Comparison of ENCODE assay signal across 8 cellular contexts in the genomic region with DNA sequence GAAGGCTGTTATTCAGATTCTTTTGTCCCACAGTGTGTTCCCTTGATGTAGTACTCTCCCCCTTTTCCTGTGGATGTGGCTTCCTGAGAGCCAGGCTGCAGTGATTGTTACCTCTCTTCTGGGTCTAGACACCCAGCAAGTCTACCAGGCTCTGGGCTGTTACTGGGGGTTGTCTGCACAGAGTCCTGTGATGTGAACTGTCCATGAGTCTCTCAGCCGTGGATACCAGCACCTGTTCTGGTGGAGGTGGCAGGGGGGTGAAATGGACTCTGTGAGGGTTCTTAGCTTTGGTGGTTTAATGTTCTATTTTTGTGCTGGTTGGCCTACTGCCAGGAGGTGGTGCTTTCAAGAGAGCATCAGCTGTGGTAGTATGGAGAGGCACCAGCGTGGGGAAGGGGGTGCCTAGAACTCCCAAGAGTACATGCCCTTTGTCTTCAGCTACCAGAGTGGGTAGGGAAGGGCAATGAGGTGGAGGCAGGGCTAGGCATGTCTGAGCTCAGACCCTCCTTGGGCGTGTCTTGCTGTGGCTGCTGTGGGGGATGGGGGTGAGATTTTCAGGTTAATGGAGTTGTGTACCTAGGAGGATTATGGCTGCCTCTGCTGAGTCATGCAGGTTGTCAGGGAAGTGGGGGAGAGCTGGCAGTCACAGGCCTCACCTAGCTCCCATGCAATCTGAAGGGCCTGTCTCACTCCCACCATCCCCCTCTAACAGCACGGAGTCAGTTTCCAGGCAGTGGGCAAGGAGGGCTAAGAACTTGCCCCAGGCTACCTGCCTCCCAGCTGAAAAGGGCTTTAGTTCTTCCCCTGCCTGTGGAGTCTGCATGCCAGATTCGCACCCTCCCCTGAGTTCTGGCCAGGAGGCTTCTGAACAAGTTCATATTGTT.
DNase-seq lines count a peak whose midpoint lies in the region; ATAC-seq, FAIRE-seq and TF ChIP-seq lines count a peak whose summit lies in the region.
"Not testable (repeated sequence)": the region's sequence is repeated elsewhere in the genome, so short reads cannot be mapped to it uniquely, and the experiment has no call there.

No MANE protein-coding gene starts in this region.

- H3K9me3 ChIP-seq in MM.1S (replicated peaks; ENCODE audit: insufficient read depth, low read length); H1 (ENCODE audit: insufficient read depth in 2 of 2, low read depth in 1 of 2, low read length in 1 of 2); small intestine (ENCODE audit: control insufficient read depth, low read depth): not testable (repeated sequence)

- not testable (repeated sequence) for H3K4me3 Mint-ChIP-seq in Calu3 (ENCODE audit: low read depth, unreplicated experiment); GM23338

- peak; percentile 35; the same call in 1 of the 2 replicates for TF ChIP-seq POLR2A in Raji (IDR thresholded peaks at IDR 0.05; ENCODE audit: insufficient read depth, low read depth, low read length)
- TF ChIP-seq POLR2A in H1 (IDR thresholded peaks at IDR 0.05; ENCODE audit: control extremely low read depth in 1 of 2, low read depth in 2 of 2, low read length in 2 of 2), result not testable (repeated sequence)

- not testable (repeated sequence) for H2AFZ ChIP-seq in GM23338; H1 (ENCODE audit: low read length)
- peak overlapping the region; percentile 45; the same call in 1 of the 2 replicates for H2AFZ ChIP-seq in MM.1S (ENCODE audit: low read length)

- not testable (repeated sequence) for H3K4ac ChIP-seq in H1 (replicated peaks; ENCODE audit: insufficient read length, low read depth, low read length)

- TF ChIP-seq EP300 in H1 (IDR thresholded peaks at IDR 0.05; ENCODE audit: borderline replicate concordance in 1 of 2, low read depth in 2 of 2, low read length in 2 of 2), result not testable (repeated sequence)

- peak overlapping the region; percentile 75; the same call in 1 of the 2 replicates for H2BK12ac ChIP-seq in H1 (ENCODE audit: low read depth, low read length)

- POLR2A ChIA-PET in H1 (lab: Charles Lee; ENCODE audit: partially characterized antibody), result not testable (repeated sequence)

- H4K91ac ChIP-seq in H1 (replicated peaks; ENCODE audit: insufficient read length, low read length), result peak overlapping the region; percentile 54

- H2AK5ac ChIP-seq in H1 (ENCODE audit: low read depth, low read length), result not testable (repeated sequence)

- H3K27me3 Mint-ChIP-seq in Calu3 (ENCODE audit: unreplicated experiment); GM23338 (ENCODE audit: insufficient read depth, low read depth, poor library complexity): not testable (repeated sequence)

- H3K79me2 ChIP-seq in GM23338 (replicated peaks; ENCODE audit: insufficient read depth); MM.1S (ENCODE audit: low read length); H1 (ENCODE audit: control insufficient read depth in 1 of 2, insufficient read depth in 2 of 2, low read length in 2 of 2): not testable (repeated sequence)

- not testable (repeated sequence) for H3K4me1 Mint-ChIP-seq in Calu3 (ENCODE audit: low read depth, unreplicated experiment)
- H3K4me1 Mint-ChIP-seq in GM23338, result peaks cover 21% of the 10 kb centered on the region

- H3K27me3 ChIP-seq in GM23338 (ENCODE audit: insufficient read depth); MM.1S (replicated peaks; ENCODE audit: insufficient read depth, low read length); H1 (replicated peaks in 1 of 4; ENCODE audit: control insufficient read depth in 3 of 4, extremely low read depth in 1 of 4, insufficient read depth in 3 of 4, low read length in 3 of 4); small intestine (ENCODE audit: control insufficient read depth in 2 of 2, insufficient read depth in 2 of 2, low read length in 2 of 2): not testable (repeated sequence)

- peaks cover 11% of the 10 kb centered on the region; the same call in 1 of the 2 replicates for H3K4me1 ChIP-seq in GM23338 (ENCODE audit: insufficient read depth)
- not testable (repeated sequence) for H3K4me1 ChIP-seq in MM.1S (ENCODE audit: low read length); H1 (replicated peaks in 1 of 4; ENCODE audit: control insufficient read depth in 3 of 4, insufficient read depth in 4 of 4, low read length in 3 of 4); small intestine (ENCODE audit: control insufficient read depth in 2 of 2, insufficient read depth in 1 of 2, low read depth in 1 of 2, low read length in 1 of 2)

- DNase-seq in Calu3 (peak; percentile 25), GM23338 (ENCODE audit: low spot score) (peak; percentile 3), MM.1S (peak; percentile 65), NCI-H187 treated with DMSO at 0.1 percent for 48 hours (lab: John Stamatoyannopoulos, UW) (peak; percentile 90), NCI-H510A (lab: John Stamatoyannopoulos, UW) (peak; percentile 59), small intestine (peak; percentile 6)
- not testable (repeated sequence) for DNase-seq in H1 (ENCODE audit: low read depth in 1 of 2, low spot score in 2 of 2)

- peak; percentile 45 for ATAC-seq in GM23338

- H3K9ac ChIP-seq in MM.1S (ENCODE audit: low read length); H1 (replicated peaks in 1 of 4; ENCODE audit: extremely low read depth in 1 of 4, low read depth in 3 of 4, low read length in 3 of 4): not testable (repeated sequence)

- H3K23ac ChIP-seq in H1 (ENCODE audit: insufficient read length), result not testable (repeated sequence)

- not testable (repeated sequence) for H3K9me2 ChIP-seq in GM23338 (ENCODE audit: insufficient read depth); MM.1S (replicated peaks; ENCODE audit: insufficient read depth, low read length)

- not testable (repeated sequence) for H3K23me2 ChIP-seq in H1 (ENCODE audit: low read depth, low read length)

- FAIRE-seq in H1 (lab: Jason Lieb, UNC); small intestine (lab: Jason Lieb, UNC): not testable (repeated sequence)

- 94% methylated on average over 5 of the region's 5 CpGs; no CpG with 5 or more reads in 1 of the 2 experiments for WGBS in H1 (ENCODE audit: extremely low coverage in 1 of 2, insufficient coverage in 1 of 2, insufficient read length in 1 of 2, insufficient replicate concordance in 2 of 2, low coverage in 1 of 2, low lambda C conversion rate in 2 of 2, missing lambda C conversion rate in 1 of 2), 2 experiments
- 58 to 59% (median 59%) methylated on average over 5 of the region's 5 CpGs for WGBS in small intestine, 3 donors

- TF ChIP-seq RAD21 in H1 (IDR thresholded peaks at IDR 0.05 in 1 of 2, conservative IDR thresholded peaks at IDR 0.05 in 1 of 2; ENCODE audit: low read depth in 2 of 2, low read length in 2 of 2), result not testable (repeated sequence)

- not testable (repeated sequence) for H2BK20ac ChIP-seq in H1 (ENCODE audit: low read length)

- H2BK120ac ChIP-seq in H1 (replicated peaks; ENCODE audit: low read depth, low read length), result not testable (repeated sequence)

- H4K5ac ChIP-seq in H1 (ENCODE audit: insufficient read length, low read depth, low read length), result not testable (repeated sequence)

- H3K4me2 ChIP-seq in GM23338, result 0 out of 2 replicates have a peak overlapping the region, but pooled peaks have one; percentile 4
- 0 out of 2 replicates have a peak overlapping the region, but pooled peaks have one; percentile 18 for H3K4me2 ChIP-seq in MM.1S (ENCODE audit: low read depth, low read length)
- H3K4me2 ChIP-seq in H1 (ENCODE audit: insufficient read depth in 1 of 2, low read depth in 2 of 2, low read length in 2 of 2), result not testable (repeated sequence)

- peak overlapping the region; percentile 12 for H3K27ac Mint-ChIP-seq in Calu3 (ENCODE audit: unreplicated experiment)
- H3K27ac Mint-ChIP-seq in GM23338, result peak overlapping the region; percentile 93

- H3K9me3 Mint-ChIP-seq in Calu3 (ENCODE audit: low read depth, unreplicated experiment) (peaks cover 14% of the 10 kb centered on the region), GM23338 (peaks cover 35% of the 10 kb centered on the region; the same call in 2 of the 3 replicates)

- not testable (repeated sequence) for H3K27ac ChIP-seq in GM23338 (ENCODE audit: low read depth); MM.1S (ENCODE audit: low read length); H1 (ENCODE audit: low read depth, low read length)
- H3K27ac ChIP-seq in small intestine (ENCODE audit: low read depth in 1 of 2, low read length in 1 of 2), result peak overlapping the region in 1 of 2 donors; percentile 16

- intact Hi-C loops in Calu3 (cut with micrococcal nuclease; ENCODE audit: unreplicated experiment), result not testable (repeated sequence)

- not testable (repeated sequence) for H3F3A ChIP-seq in GM23338 (replicated peaks; ENCODE audit: low read depth); MM.1S (ENCODE audit: insufficient read depth, low read length)

- H3K18ac ChIP-seq in H1 (ENCODE audit: extremely low read depth, low read length), result not testable (repeated sequence)

- TF ChIP-seq CTCF in Calu3 (IDR thresholded peaks at IDR 0.05; ENCODE audit: unreplicated experiment); GM23338 (conservative IDR thresholded peaks at IDR 0.05; ENCODE audit: low read depth in 2 of 2); MM.1S (IDR thresholded peaks at IDR 0.05; ENCODE audit: low read length); H1 (IDR thresholded peaks at IDR 0.05; ENCODE audit: control extremely low read depth in 1 of 3, insufficient read depth in 1 of 3, low read depth in 1 of 3, low read length in 3 of 3): not testable (repeated sequence)

- CTCF ChIA-PET in Calu3 (lab: Charles Lee) (interaction anchor here (1.1 kb wide), 1 partner anchor 17 kb away, joined by 3 read pairs; no protein-coding TSS in a partner anchor), H1 (lab: Charles Lee; ENCODE audit: partially characterized antibody) (interaction anchor here (0.7 to 1.4 kb wide), 3 partner anchors 11 to 19 kb away, joined by 4 read pairs; no protein-coding TSS in a partner anchor)

- H2BK5ac ChIP-seq in H1 (ENCODE audit: low read depth, low read length), result peak overlapping the region; percentile 20; the same call in 1 of the 2 replicates

- not testable (repeated sequence) for H3K14ac ChIP-seq in H1 (ENCODE audit: insufficient read length)

- H3K36me3 Mint-ChIP-seq in Calu3 (ENCODE audit: insufficient read depth, unreplicated experiment); GM23338 (ENCODE audit: low read depth): not testable (repeated sequence)

- BruUV-seq in Calu3 (replicated peaks; lab: Mats Ljungman, UMichigan), result not testable (repeated sequence)

- H3K36me3 ChIP-seq in GM23338 (ENCODE audit: insufficient read depth); MM.1S (replicated peaks; ENCODE audit: insufficient read depth, low read length); H1 (ENCODE audit: control insufficient read depth in 2 of 4, insufficient read depth in 4 of 4, low read length in 3 of 4); small intestine (ENCODE audit: control insufficient read depth in 2 of 2, insufficient read depth in 2 of 2, low read length in 2 of 2): not testable (repeated sequence)

- not testable (repeated sequence) for H3K56ac ChIP-seq in H1 (replicated peaks; ENCODE audit: insufficient read length, low read depth, low read length)

- H4K20me1 ChIP-seq in GM23338 (replicated peaks; ENCODE audit: insufficient read depth); MM.1S (ENCODE audit: insufficient read depth, low read length); H1 (replicated peaks in 1 of 2; ENCODE audit: control insufficient read depth in 1 of 2, insufficient read depth in 2 of 2, low read length in 2 of 2): not testable (repeated sequence)

- H4K8ac ChIP-seq in H1 (ENCODE audit: extremely low read depth, insufficient read depth, low read length), result not testable (repeated sequence)

- not testable (repeated sequence) for H3K79me1 ChIP-seq in H1 (ENCODE audit: low read depth, low read length)

- H3K4me3 ChIP-seq in GM23338; MM.1S (ENCODE audit: low read length); H1 (ENCODE audit: extremely low read depth in 1 of 4, insufficient read depth in 2 of 4, low read depth in 3 of 4, low read length in 4 of 4); small intestine (ENCODE audit: low read depth in 1 of 2, low read length in 2 of 2): not testable (repeated sequence)

- 0 out of 2 replicates have a peak overlapping the region, but pooled peaks have one; percentile 72 for H2BK15ac ChIP-seq in H1 (ENCODE audit: low read length)
